ENCODE assay signal across 16 cellular contexts in the genomic region with DNA sequence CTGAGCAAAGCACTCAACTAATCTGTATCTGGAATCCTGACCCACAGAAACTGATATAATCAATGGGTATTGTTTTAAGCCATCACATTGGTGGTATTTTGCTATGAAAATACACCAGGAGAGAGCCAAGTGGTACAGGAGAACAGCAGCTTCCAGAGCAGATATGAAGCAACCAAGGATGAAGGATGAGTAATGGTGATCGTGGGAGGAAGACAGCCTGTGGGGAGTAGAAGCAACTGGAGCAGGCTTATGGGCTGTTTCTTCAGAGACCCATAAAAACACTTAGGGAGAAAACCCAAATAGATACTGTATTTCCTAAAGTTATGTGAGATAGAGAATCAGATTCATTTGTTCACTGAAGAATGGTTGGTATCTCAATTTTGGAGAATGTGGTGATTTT.
DNase-seq lines count a peak whose midpoint lies in the region.
"Had no signal": no experiment of that assay in that cellular context is flagged by ENCODE, and none has a peak within 500 bp of the region (broad histone marks: within the 10 kb centered on the region; RNA-seq: fewer than 3 reads in every experiment).

No MANE protein-coding gene starts in this region.

- H3K27ac ChIP-seq in angular gyrus (ENCODE audit: low read depth, low read length) = peak overlapping the region; percentile 48

- no peaks in the 10 kb centered on the region for H3K36me3 Mint-ChIP-seq in activated CD4-positive, alpha-beta T cell treated with anti-CD3 and anti-CD28 coated beads, Interleukin-2, amount 10 ng/mL, durations not matched to agents 24 days and 14 days (ENCODE audit: low read depth)

- no peaks in the 10 kb centered on the region for H3K27me3 Mint-ChIP-seq in activated CD4-positive, alpha-beta T cell treated with anti-CD3 and anti-CD28 coated beads, Interleukin-2, amount 10 ng/mL, durations not matched to agents 24 days and 14 days
- H3K27me3 Mint-ChIP-seq: B cell; CD4-positive, alpha-beta T cell had no signal

- DNase-seq in EL (peak; percentile 8), HT1080 (ENCODE audit: low read depth) (peak; percentile 13), occipital lobe (lab: John Stamatoyannopoulos, UW) (peak; percentile 6), DMS79 (lab: John Stamatoyannopoulos, UW) (no peak), amniotic stem cell (lab: John Stamatoyannopoulos, UW) (no peak)
- no peak for DNase-seq in activated CD4-positive, alpha-beta T cell treated with anti-CD3 and anti-CD28 coated beads, Interleukin-2, amount 10 ng/mL, durations not matched to agents 24 days and 14 days
- no peak for DNase-seq in activated CD4-positive, alpha-beta T cell treated with anti-CD3 and anti-CD28 coated beads for 4 hours
- DNase-seq: ACHN; C1 segment of cervical spinal cord; Calu3; CD4-positive, alpha-beta T cell; DMS 273 treated with DMSO at 0.1 percent for 48 hours; GDM1; HFFc6 had no signal

- no peaks in the 10 kb centered on the region for H3K4me1 Mint-ChIP-seq in activated CD4-positive, alpha-beta T cell treated with anti-CD3 and anti-CD28 coated beads, Interleukin-2, amount 10 ng/mL, durations not matched to agents 24 days and 14 days
- H3K4me1 Mint-ChIP-seq: B cell had no signal

- no peaks in the 10 kb centered on the region for H3K9me3 Mint-ChIP-seq in activated CD4-positive, alpha-beta T cell treated with anti-CD3 and anti-CD28 coated beads, Interleukin-2, amount 10 ng/mL, durations not matched to agents 24 days and 14 days

- no peak overlapping the region for H3K27ac Mint-ChIP-seq in activated CD4-positive, alpha-beta T cell treated with anti-CD3 and anti-CD28 coated beads, Interleukin-2, amount 10 ng/mL, durations not matched to agents 24 days and 14 days
- H3K27ac Mint-ChIP-seq: B cell; CD4-positive, alpha-beta T cell; HFFc6 had no signal

- H3K4me3 Mint-ChIP-seq in activated CD4-positive, alpha-beta T cell treated with anti-CD3 and anti-CD28 coated beads, Interleukin-2, amount 10 ng/mL, durations not matched to agents 24 days and 14 days = no peak overlapping the region
- H3K4me3 Mint-ChIP-seq: B cell; CD4-positive, alpha-beta T cell; HFFc6 had no signal

- intact Hi-C loops in activated CD4-positive, alpha-beta T cell treated with anti-CD3 and anti-CD28 coated beads, Interleukin-2, amount 10 ng/mL, durations not matched to agents 24 days and 14 days (cut with micrococcal nuclease) = no loop called here

Comparison
In these comparisons a context has a peak if more than half of its experiments do, and no peak if none do; other contexts are left out.
1. DNase-seq: peak in EL (single experiment), HT1080 (single experiment) and occipital lobe (single experiment); none in activated CD4-positive, alpha-beta T cell treated with anti-CD3 and anti-CD28 coated beads, Interleukin-2, amount 10 ng/mL, durations not matched to agents 24 days and 14 days (single experiment), activated CD4-positive, alpha-beta T cell treated with anti-CD3 and anti-CD28 coated beads for 4 hours (0 of 2), DMS79 (single experiment) and amniotic stem cell (single experiment).